In genomic region chr2:240232961-240233890, GRCh38 we compare ENCODE assay signal across 8 cellular contexts.
DNase-seq lines count a peak whose midpoint lies in the region; ATAC-seq, FAIRE-seq and TF ChIP-seq lines count a peak whose summit lies in the region.

No MANE protein-coding gene starts in this region.

- H3K27ac ChIP-seq in dorsolateral prefrontal cortex = peak overlapping the region in 26 of 59 donors; percentile 6 to 82 (median 45)
- H3K27ac ChIP-seq in HepG2 (ENCODE audit: extremely low read length, insufficient read depth, low read length) = no peak overlapping the region

- TF ChIP-seq EP300 in HepG2 (IDR thresholded peaks at IDR 0.05; ENCODE audit: low read depth in 2 of 2, low read length in 2 of 2) (peak in 1 of 2 experiments; percentile 32; a peak in 1 of 4 replicates), HepG2 (CRISPR knock-in tag; IDR thresholded peaks at IDR 0.05; ENCODE audit: borderline replicate concordance) (no peak)

- no peak for FAIRE-seq in HepG2 (lab: Jason Lieb, UNC)

- no peaks in the 10 kb centered on the region for H3K36me3 ChIP-seq in HepG2 (replicated peaks in 1 of 2; ENCODE audit: control insufficient read depth in 1 of 2, insufficient read depth in 2 of 2, low read length in 2 of 2)

- no peaks in the 10 kb centered on the region for H3K4me1 Mint-ChIP-seq in activated CD4-positive, alpha-beta memory T cell treated with anti-CD3 and anti-CD28 coated beads for 36 hours (ENCODE audit: low read depth)

- H3K4me3 ChIP-seq in dorsolateral prefrontal cortex (peak overlapping the region in 42 of 59 donors; percentile 4 to 54 (median 37)), HepG2 (replicated peaks in 1 of 3; ENCODE audit: insufficient read depth in 1 of 3, low read depth in 2 of 3, low read length in 3 of 3) (peak overlapping the region in 2 of 3 experiments; percentile 35 to 64; a peak in 3 of 6 replicates)

- H3K27me3 ChIP-seq in dorsolateral prefrontal cortex (no peaks in the 10 kb centered on the region), HepG2 (ENCODE audit: control insufficient read depth in 1 of 2, insufficient read depth in 2 of 2, low read length in 2 of 2) (peaks cover 12 to 54% of the 10 kb centered on the region in 2 experiments)

- H3K4me2 ChIP-seq in HepG2 (ENCODE audit: low read depth, low read length) = peak overlapping the region; percentile 70

- peak; percentile 50 for ATAC-seq in GM19351 (IDR thresholded peaks at IDR 0.05; ENCODE audit: unreplicated experiment)
- peak; percentile 86 for ATAC-seq in HepG2
- no peak for ATAC-seq in HG03354 (IDR thresholded peaks at IDR 0.05; ENCODE audit: poor library complexity, severe bottlenecking, unreplicated experiment)
- no peak for ATAC-seq in GM21576 (IDR thresholded peaks at IDR 0.05; ENCODE audit: unreplicated experiment)

- H3K4me1 ChIP-seq in HepG2 (ENCODE audit: insufficient read depth, low read length) = peaks cover 15% of the 10 kb centered on the region

- TF ChIP-seq CTCF in dorsolateral prefrontal cortex (IDR thresholded peaks at IDR 0.05 in 54 of 56, conservative IDR thresholded peaks at IDR 0.05 in 2 of 56; ENCODE audit: low read depth in 1 of 56, partially characterized antibody in 56 of 56) (peak; percentile 77 to 98 (median 93)), HepG2 (CRISPR knock-in tag; IDR thresholded peaks at IDR 0.05) (peak; percentile 99)

- peak; percentile 80 for DNase-seq in NCI-H460 (ENCODE audit: extremely low read depth, low read depth)
- peak; percentile 84 for DNase-seq in activated CD4-positive, alpha-beta memory T cell treated with anti-CD3 and anti-CD28 coated beads for 36 hours
- DNase-seq in dorsolateral prefrontal cortex = peak; percentile 65 to 87 (median 79)
- peak; percentile 68 for DNase-seq in HepG2 (ENCODE audit: low spot score)
- peak; percentile 71 for DNase-seq in stimulated activated CD4-positive, alpha-beta T cell treated with anti-CD3 and anti-CD28 coated beads, Interleukin-4, amount 100 ng/mL, for 1 hour

- H2AFZ ChIP-seq in HepG2 (ENCODE audit: low read length) = no peak overlapping the region

- intact Hi-C loops in activated CD4-positive, alpha-beta memory T cell treated with anti-CD3 and anti-CD28 coated beads for 36 hours (cut with micrococcal nuclease) = loop anchor here (1.0 to 2.0 kb wide), 2 partner anchors 28 to 205 kb away; no protein-coding TSS in a partner anchor
- intact Hi-C loops in dorsolateral prefrontal cortex (cut with DNase I) (loop anchor here (1.0 to 5.0 kb wide), 3 partner anchors 109 to 205 kb away; no protein-coding TSS in a partner anchor), HepG2 (cut with micrococcal nuclease; ENCODE audit: unreplicated experiment) (loop anchor here (1.0 to 10.0 kb wide), 3 partner anchors 18 to 205 kb away; no protein-coding TSS in a partner anchor)

- H3K9me3 Mint-ChIP-seq in activated CD4-positive, alpha-beta memory T cell treated with anti-CD3 and anti-CD28 coated beads for 36 hours = peaks cover 14% of the 10 kb centered on the region

- peaks cover 8% of the 10 kb centered on the region for H3K9me3 ChIP-seq in HepG2 (ENCODE audit: low read length)

- in situ Hi-C loops in HepG2 (cut with HindIII; ENCODE audit: extremely low pct_ligation_motif_present, low pct_unique_long_range_greater_than_20kb) = loop anchor here (5.0 kb wide), 1 partner anchor 204 kb away; the partner anchor contains the start of gene GPC1

- CTCF ChIA-PET in activated CD4-positive, alpha-beta memory T cell treated with anti-CD3 and anti-CD28 coated beads for 36 hours (lab: Charles Lee) = interaction anchor here (0.6 to 3.3 kb wide), 11 partner anchors 8 to 206 kb away, joined by 3 to 24 read pairs (median 4); partner anchors contain the start of gene GPC1
- CTCF ChIA-PET in HepG2 (lab: Yijun Ruan, JAX; ENCODE audit: low intra/inter-chr PET ratio, low total read pairs) = interaction anchor here (2.4 to 2.5 kb wide), 2 partner anchors 197 to 204 kb away, joined by 8 to 84 read pairs; no protein-coding TSS in a partner anchor

- peak; percentile 99 for TF ChIP-seq RAD21 in HepG2 (CRISPR knock-in tag; IDR thresholded peaks at IDR 0.05)

- no TSS peak for BruUV-seq in HepG2 (replicated peaks; lab: Mats Ljungman, UMichigan)

- H3K4me3 Mint-ChIP-seq in activated CD4-positive, alpha-beta memory T cell treated with anti-CD3 and anti-CD28 coated beads for 36 hours = no peak overlapping the region

- H3K27me3 Mint-ChIP-seq in activated CD4-positive, alpha-beta memory T cell treated with anti-CD3 and anti-CD28 coated beads for 36 hours = peaks cover 13% of the 10 kb centered on the region

- peaks cover 5% of the 10 kb centered on the region; the same call in 1 of the 2 replicates for H4K20me1 ChIP-seq in HepG2 (ENCODE audit: insufficient read depth, low read length)

- 10% methylated on average over 17 of the region's 39 CpGs for WGBS in HepG2 (ENCODE audit: low lambda C conversion rate)

- TF ChIP-seq POLR2A in HepG2 (IDR thresholded peaks at IDR 0.05; ENCODE audit: insufficient read depth in 1 of 2, low read depth in 2 of 2, low read length in 2 of 2) = no peak

- no peaks in the 10 kb centered on the region for H3K79me2 ChIP-seq in HepG2 (ENCODE audit: insufficient read depth, low read length)

- H3K36me3 Mint-ChIP-seq in activated CD4-positive, alpha-beta memory T cell treated with anti-CD3 and anti-CD28 coated beads for 36 hours = peaks cover 8% of the 10 kb centered on the region

- H3K9ac ChIP-seq in HepG2 (ENCODE audit: insufficient read depth, low read depth, low read length) = 0 out of 2 replicates have a peak overlapping the region, but pooled peaks have one; percentile 19

- POLR2A ChIA-PET in activated CD4-positive, alpha-beta memory T cell treated with anti-CD3 and anti-CD28 coated beads for 36 hours (lab: Charles Lee) = no interaction called here
- POLR2A ChIA-PET in HepG2 (lab: Yijun Ruan, JAX) = interaction anchor here (1.1 to 2.7 kb wide), 3 partner anchors 19 to 23 kb away, joined by 3 to 23 read pairs (median 6); no protein-coding TSS in a partner anchor

- no peak overlapping the region for H3K27ac Mint-ChIP-seq in activated CD4-positive, alpha-beta memory T cell treated with anti-CD3 and anti-CD28 coated beads for 36 hours

TF ChIP-seq in HepG2, 621 proteins besides CTCF, POLR2A, EP300 and RAD21 (continues in another document):
- TF ChIP-seq STAG1 (CRISPR knock-in tag; IDR thresholded peaks at IDR 0.05) (peak; percentile 99), ZNF687 (CRISPR knock-in tag; IDR thresholded peaks at IDR 0.05) (peak; percentile 57), SNRNP70 (IDR thresholded peaks at IDR 0.05; ENCODE audit: low read depth, low read length) (no peak), SALL1 (CRISPR knock-in tag; IDR thresholded peaks at IDR 0.05) (peak; percentile 43; the same call in 1 of the 2 replicates), TGIF2 (CRISPR knock-in tag; IDR thresholded peaks at IDR 0.05) (peak; percentile 60; the same call in 1 of the 2 replicates), ZNF18 (CRISPR knock-in tag; IDR thresholded peaks at IDR 0.05; ENCODE audit: insufficient replicate concordance) (no peak), HDAC1 (CRISPR knock-in tag; IDR thresholded peaks at IDR 0.05) (0 out of 2 replicates have a peak, but pooled peaks have one; percentile 18)

Comparison
In these comparisons a context has a peak if more than half of its experiments do, and no peak if none do; other contexts are left out.
1. ATAC-seq: peak in GM19351 (single experiment) and HepG2 (single experiment); none in HG03354 (single experiment) and GM21576 (single experiment).
2. Peak in every context shown above with its lines, with median percentiles within 50 percentile points of each other: DNase-seq.